In the genomic region with DNA sequence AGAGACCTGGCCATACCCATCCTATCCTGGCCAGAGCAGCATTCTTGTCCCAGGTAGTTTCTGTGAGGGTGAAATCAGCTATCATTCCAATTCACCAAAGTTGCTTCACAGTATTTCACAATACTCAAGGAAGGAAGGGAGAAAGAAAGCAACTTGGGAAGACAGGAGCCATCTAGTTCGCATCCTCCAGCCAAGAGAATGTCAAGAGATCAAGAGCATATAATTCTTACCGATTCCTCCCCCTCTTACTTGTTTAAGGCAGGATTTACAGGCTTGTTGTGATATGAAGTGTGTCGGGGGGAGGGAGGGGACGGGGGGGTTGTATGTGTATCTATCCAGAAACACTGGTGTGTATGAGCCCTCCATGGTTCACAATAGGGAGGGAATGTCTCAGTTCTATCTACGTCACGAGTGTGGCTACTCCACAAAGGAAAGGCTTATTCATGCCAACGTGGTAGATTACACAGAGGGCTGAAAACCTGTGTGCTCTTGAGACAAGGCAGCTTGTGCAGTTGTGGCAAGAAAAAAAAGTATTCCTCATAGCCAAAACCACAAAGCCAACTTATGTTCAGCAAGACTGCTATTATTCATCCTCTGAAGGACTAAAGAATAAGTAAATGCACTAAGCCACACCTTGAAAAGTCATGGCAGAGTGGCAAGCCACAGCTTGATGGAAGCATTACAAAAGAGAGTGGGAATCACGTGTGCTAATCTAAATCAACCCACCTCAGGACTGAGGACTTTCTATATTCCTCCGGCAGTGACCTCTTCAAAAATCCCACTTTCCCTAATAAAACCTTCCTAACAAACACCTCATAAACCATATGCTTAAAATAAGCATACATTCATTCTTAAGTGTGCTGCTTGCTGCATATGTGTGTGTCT, we compare ENCODE assay signal across 7 cellular contexts. TPM values are rescaled to one million over a fixed set of nuclear protein-coding genes. Genes with fewer than 3 reads are reported as not detected.
DNase-seq lines count a peak whose midpoint lies in the region; ATAC-seq and TF ChIP-seq lines count a peak whose summit lies in the region.

No MANE protein-coding gene starts in this region.

- peaks cover 9% of the 10 kb centered on the region for H3K27me3 Mint-ChIP-seq in HFFc6 (ENCODE audit: insufficient read depth)

- TF ChIP-seq CTCF in HFFc6 (IDR thresholded peaks at IDR 0.05) (no peak), fibroblast of mammary gland (conservative IDR thresholded peaks at IDR 0.05; ENCODE audit: control insufficient read depth, insufficient read depth, low read depth, low read length) (no peak)

- peak; percentile 96 for DNase-seq in HFFc6
- peak; percentile 58 for DNase-seq in SW480 (ENCODE audit: low spot score)
- peak; percentile 100 for DNase-seq in fibroblast of mammary gland (ENCODE audit: low read depth)
- peak; percentile 55 for DNase-seq in stimulated activated CD4-positive, alpha-beta T cell treated with anti-CD3 and anti-CD28 coated beads, Interleukin-4, amount 100 ng/mL, for 24 hours
- no peak for DNase-seq in DMS53 treated with DMSO at 0.1 percent for 48 hours (lab: John Stamatoyannopoulos, UW; ENCODE audit: unreplicated experiment)

- peak overlapping the region; percentile 2 for H3K4me3 ChIP-seq in fibroblast of mammary gland (ENCODE audit: control insufficient read depth, low read depth, low read length)

- peak overlapping the region; percentile 96 for H3K27ac Mint-ChIP-seq in HFFc6

- ATAC-seq in GM18907 (IDR thresholded peaks at IDR 0.05; ENCODE audit: unreplicated experiment) = no peak
- ATAC-seq in HG02623 (IDR thresholded peaks at IDR 0.05; ENCODE audit: unreplicated experiment) = no peak

- H3K36me3 Mint-ChIP-seq in HFFc6 (ENCODE audit: low read depth) = peaks cover 67% of the 10 kb centered on the region

- H3K4me1 Mint-ChIP-seq in HFFc6 (ENCODE audit: low read depth) = peaks cover 93% of the 10 kb centered on the region

- peak overlapping the region; percentile 68 for H3K4me3 Mint-ChIP-seq in HFFc6

- peaks cover 3% of the 10 kb centered on the region; the same call in 1 of the 2 replicates for H3K9me3 Mint-ChIP-seq in HFFc6

RNA-seq across cellular contexts. Expression of a gene that starts 35.0 kb away (rescaled TPM):
- 100 to 1,000 TPM; 541 to 709 (median 649) TPM for total RNA-seq in HFFc6 (2021; fragmentation: NEBNext Ultra II Directional; extraction: Animal tissue kit (Norgen Biotek cat#: 25700))
